ENCODE assay signal across 9 cellular contexts in the genomic region with DNA sequence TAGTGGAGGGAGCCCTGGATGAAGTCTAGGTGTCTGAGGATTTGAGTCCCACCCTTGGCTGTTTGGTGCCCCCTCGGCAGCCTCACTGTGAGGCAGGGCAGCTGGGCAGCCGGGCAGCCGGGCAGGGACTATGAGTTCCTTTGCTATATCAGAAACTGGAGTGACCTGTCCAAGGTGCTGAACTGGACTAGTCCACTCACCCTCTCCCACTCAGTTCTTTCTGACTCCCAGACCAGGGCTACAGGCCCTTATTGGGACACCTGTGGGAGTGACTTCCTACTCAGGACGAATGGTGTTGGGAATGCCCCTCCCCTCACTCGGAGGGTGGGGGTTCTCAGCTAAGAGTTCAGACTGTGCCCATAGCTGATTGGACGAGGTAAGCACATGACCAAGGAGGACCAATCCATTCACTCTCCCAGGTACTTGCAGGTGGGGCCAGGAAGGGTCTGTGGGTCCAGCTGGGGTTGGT. TPM values are rescaled to one million over a fixed set of nuclear protein-coding genes. Genes with fewer than 3 reads are reported as not detected.
DNase-seq lines count a peak whose midpoint lies in the region; ATAC-seq, FAIRE-seq and TF ChIP-seq lines count a peak whose summit lies in the region.
"Had no signal": no experiment of that assay in that cellular context is flagged by ENCODE, and none has a peak within 500 bp of the region (broad histone marks: within the 10 kb centered on the region; RNA-seq: fewer than 3 reads in every experiment).

No MANE protein-coding gene starts in this region.

- no peak overlapping the region for H2AK5ac ChIP-seq in neuronal stem cell (ENCODE audit: low read depth, low read length)

- no peak overlapping the region for H2BK5ac ChIP-seq in neuronal stem cell (ENCODE audit: low read length)

- H3K79me1 ChIP-seq in neuronal stem cell (ENCODE audit: low read depth, low read length): no peaks in the 10 kb centered on the region

- DNase-seq in A549 (ENCODE audit: low read depth in 1 of 2, low spot score in 1 of 2): peak; percentile 48 to 51
- peak; percentile 24 for DNase-seq in GOT3 (lab: John Stamatoyannopoulos, UW)
- DNase-seq in neuronal stem cell (ENCODE audit: low spot score): peak; percentile 81
- DNase-seq in NCI-H1048 (lab: John Stamatoyannopoulos, UW): no peak

- no peak overlapping the region for H3K4me2 ChIP-seq in A549
- H3K4me2 ChIP-seq in neuronal stem cell (ENCODE audit: insufficient read depth, low read length, poor library complexity, severe bottlenecking): no peak overlapping the region

- H2BK15ac ChIP-seq in neuronal stem cell (ENCODE audit: low read length): no peak overlapping the region

- no peak overlapping the region for H4K91ac ChIP-seq in neuronal stem cell (ENCODE audit: low read depth, low read length, poor library complexity)

- no peaks in the 10 kb centered on the region for H3K36me3 ChIP-seq in neuronal stem cell (replicated peaks in 1 of 2; ENCODE audit: control insufficient read depth in 2 of 2, insufficient read depth in 2 of 2, low read length in 2 of 2)

- no peaks in the 10 kb centered on the region for H3K4me1 ChIP-seq in A549
- no peaks in the 10 kb centered on the region for H3K4me1 ChIP-seq in neuronal stem cell (ENCODE audit: control insufficient read depth in 2 of 2, insufficient read depth in 1 of 2, low read depth in 1 of 2, low read length in 2 of 2)

- H3K9me3 ChIP-seq in A549: no peaks in the 10 kb centered on the region
- H3K9me3 ChIP-seq in neuronal stem cell (replicated peaks in 1 of 2; ENCODE audit: control insufficient read depth in 2 of 2, insufficient read depth in 1 of 2, low read depth in 1 of 2, low read length in 2 of 2): no peaks in the 10 kb centered on the region

- H2AFZ ChIP-seq in neuronal stem cell (ENCODE audit: low read length): no peak overlapping the region

- H4K8ac ChIP-seq in neuronal stem cell (ENCODE audit: low read depth, low read length): no peak overlapping the region

- H2BK120ac ChIP-seq in neuronal stem cell (ENCODE audit: low read depth, low read length): no peak overlapping the region

- H3K9ac ChIP-seq in neuronal stem cell (ENCODE audit: low read depth, low read length, poor library complexity): no peak overlapping the region

- no peak for TF ChIP-seq EP300 in A549 (IDR thresholded peaks at IDR 0.05)

- CTCF ChIA-PET in A549 (lab: Yijun Ruan, JAX): interaction anchor here (1.1 to 3.4 kb wide), 4 partner anchors 11 to 462 kb away, joined by 3 to 16 read pairs (median 8); no protein-coding TSS in a partner anchor

- no peak overlapping the region for H2BK12ac ChIP-seq in neuronal stem cell (ENCODE audit: low read length)

- no peak overlapping the region for H3K18ac ChIP-seq in neuronal stem cell (ENCODE audit: low read length)

- TF ChIP-seq RAD21 in A549 (conservative IDR thresholded peaks at IDR 0.05 in 1 of 2, IDR thresholded peaks at IDR 0.05 in 1 of 2): no peak

- TF ChIP-seq POLR2A in A549 (IDR thresholded peaks at IDR 0.05; ENCODE audit: low read length): no peak

- no peak overlapping the region for H3K27ac ChIP-seq in A549
- no peak overlapping the region for H3K27ac ChIP-seq in neuronal stem cell (replicated peaks; ENCODE audit: low read length)
- H3K27ac ChIP-seq: skin epidermis had no signal

- TF ChIP-seq CTCF in A549 (IDR thresholded peaks at IDR 0.05): no peak

- 17% methylated on average over 2 of the region's 6 CpGs for WGBS in A549 (ENCODE audit: missing lambda C conversion rate)
- no CpG with 5 or more reads among the region's 6 CpGs for WGBS in neuronal stem cell (ENCODE audit: extremely low coverage in 2 of 2, insufficient read length in 2 of 2, insufficient replicate concordance in 1 of 2), 2 donors

- peaks cover 0 to 21% (median 0%) of the 10 kb centered on the region in 3 experiments for H3K27me3 ChIP-seq in neuronal stem cell (ENCODE audit: control insufficient read depth in 3 of 3, insufficient read depth in 3 of 3, low read depth in 1 of 3, low read length in 3 of 3)

- POLR2A ChIA-PET in A549 (lab: Yijun Ruan, JAX): no interaction called here

- no peak overlapping the region for H3K4ac ChIP-seq in neuronal stem cell (ENCODE audit: low read length)

- no peak for FAIRE-seq in A549 (lab: Jason Lieb, UNC)

- no peak overlapping the region for H3K4me3 ChIP-seq in A549
- H3K4me3 ChIP-seq in neuronal stem cell (ENCODE audit: low read length in 2 of 2): no peak overlapping the region
- H3K4me3 ChIP-seq: skin epidermis had no signal

- H3K23ac ChIP-seq in neuronal stem cell (ENCODE audit: low read depth, low read length, poor library complexity): no peak overlapping the region

- H3K14ac ChIP-seq in neuronal stem cell (ENCODE audit: low read length): no peak overlapping the region

- ATAC-seq in A549: peak; percentile 62 to 75; a peak in 3 of 6 replicates
- ATAC-seq in SK-N-SH treated with all-trans-retinoic acid at 6 μM for 48 hours: peak; percentile 88
- ATAC-seq in esophagus mucosa: peak; percentile 41
- ATAC-seq in HG02571 (IDR thresholded peaks at IDR 0.05; ENCODE audit: unreplicated experiment): no peak
- no peak for ATAC-seq in GM18502 (IDR thresholded peaks at IDR 0.05; ENCODE audit: poor library complexity, unreplicated experiment)

TF ChIP-seq in A549, 52 proteins besides CTCF, POLR2A, EP300 and RAD21 (continues in another document):
- TF ChIP-seq HES2 (IDR thresholded peaks at IDR 0.05) (no peak), KDM1A (IDR thresholded peaks at IDR 0.05; ENCODE audit: low read depth) (no peak), EHMT2 (IDR thresholded peaks at IDR 0.05; ENCODE audit: low read depth) (peak; percentile 82; the same call in 1 of the 2 replicates), HOXB13 (CRISPR knock-in tag; IDR thresholded peaks at IDR 0.05; ENCODE audit: low read depth) (0 out of 2 replicates have a peak, but pooled peaks have one; percentile 26), CHD2 (IDR thresholded peaks at IDR 0.05; ENCODE audit: low read length, partially characterized antibody) (no peak), GATA3 (IDR thresholded peaks at IDR 0.05; ENCODE audit: borderline replicate concordance) (no peak), ZC3H11A (IDR thresholded peaks at IDR 0.05) (no peak)
- TF ChIP-seq, protein P1, sequence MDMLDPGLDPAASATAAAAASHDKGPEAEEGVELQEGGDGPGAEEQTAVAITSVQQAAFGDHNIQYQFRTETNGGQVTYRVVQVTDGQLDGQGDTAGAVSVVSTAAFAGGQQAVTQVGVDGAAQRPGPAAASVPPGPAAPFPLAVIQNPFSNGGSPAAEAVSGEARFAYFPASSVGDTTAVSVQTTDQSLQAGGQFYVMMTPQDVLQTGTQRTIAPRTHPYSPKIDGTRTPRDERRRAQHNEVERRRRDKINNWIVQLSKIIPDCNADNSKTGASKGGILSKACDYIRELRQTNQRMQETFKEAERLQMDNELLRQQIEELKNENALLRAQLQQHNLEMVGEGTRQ (IDR thresholded peaks at IDR 0.05): peak; percentile 37; the same call in 1 of the 2 replicates

TF ChIP-seq in SK-N-SH treated with all-trans-retinoic acid at 6 μM for 48 hours, 23 proteins besides CTCF, POLR2A, EP300 and RAD21:
- TF ChIP-seq ZNF70 (CRISPR knock-in tag; IDR thresholded peaks at IDR 0.05): no peak
- no peak for TF ChIP-seq GLIS3 (CRISPR knock-in tag; IDR thresholded peaks at IDR 0.05)
- no peak for TF ChIP-seq CSDC2 (CRISPR knock-in tag; IDR thresholded peaks at IDR 0.05)
- no peak for TF ChIP-seq ZNF8 (CRISPR knock-in tag; IDR thresholded peaks at IDR 0.05)
- no peak for TF ChIP-seq PPARA (CRISPR knock-in tag; IDR thresholded peaks at IDR 0.05; ENCODE audit: borderline replicate concordance)
- TF ChIP-seq ZNF565 (CRISPR knock-in tag; conservative IDR thresholded peaks at IDR 0.05; ENCODE audit: low read depth): no peak
- TF ChIP-seq POU6F1 (CRISPR knock-in tag; IDR thresholded peaks at IDR 0.05; ENCODE audit: borderline replicate concordance, low read depth): no peak
- TF ChIP-seq TOX (CRISPR knock-in tag; IDR thresholded peaks at IDR 0.05; ENCODE audit: borderline replicate concordance): no peak
- no peak for TF ChIP-seq ESRRG (CRISPR knock-in tag; IDR thresholded peaks at IDR 0.05)
- no peak for TF ChIP-seq ARNTL (CRISPR knock-in tag; IDR thresholded peaks at IDR 0.05; ENCODE audit: borderline replicate concordance, low read depth)
- TF ChIP-seq, protein P2, sequence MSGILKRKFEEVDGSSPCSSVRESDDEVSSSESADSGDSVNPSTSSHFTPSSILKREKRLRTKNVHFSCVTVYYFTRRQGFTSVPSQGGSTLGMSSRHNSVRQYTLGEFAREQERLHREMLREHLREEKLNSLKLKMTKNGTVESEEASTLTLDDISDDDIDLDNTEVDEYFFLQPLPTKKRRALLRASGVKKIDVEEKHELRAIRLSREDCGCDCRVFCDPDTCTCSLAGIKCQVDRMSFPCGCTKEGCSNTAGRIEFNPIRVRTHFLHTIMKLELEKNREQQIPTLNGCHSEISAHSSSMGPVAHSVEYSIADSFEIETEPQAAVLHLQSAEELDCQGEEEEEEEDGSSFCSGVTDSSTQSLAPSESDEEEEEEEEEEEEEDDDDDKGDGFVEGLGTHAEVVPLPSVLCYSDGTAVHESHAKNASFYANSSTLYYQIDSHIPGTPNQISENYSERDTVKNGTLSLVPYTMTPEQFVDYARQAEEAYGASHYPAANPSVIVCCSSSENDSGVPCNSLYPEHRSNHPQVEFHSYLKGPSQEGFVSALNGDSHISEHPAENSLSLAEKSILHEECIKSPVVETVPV (CRISPR knock-in tag; IDR thresholded peaks at IDR 0.05): no peak
- no peak for TF ChIP-seq OSR1 (CRISPR knock-in tag; IDR thresholded peaks at IDR 0.05)

RNA-seq across cellular contexts. Expression of gene RAPGEF1, which starts 34.1 kb away (rescaled TPM):
- polyA plus RNA-seq in A549 (2011; rRNA removed): 27.7 and 32.5 TPM in 2 replicates
- polyA plus RNA-seq in A549 (2012; cell fraction: cytosol; rRNA removed): 21.8 and 26.8 TPM in 2 replicates
- polyA plus RNA-seq in A549 (2012; cell fraction: nucleus; rRNA removed): 38.6 and 40.1 TPM in 2 replicates
- 20.6 to 21.7 TPM (median 21.6 TPM) in 3 replicates for polyA plus RNA-seq in A549 (2017; fragmentation: RNase III; extraction: RNeasy Plus Mini Kit Qiagen cat#74134 plus additional on column Dnase treatment)
- 31.3 and 33.3 TPM in 2 replicates for polyA minus RNA-seq in A549 (2011; rRNA and poly(A)+ RNA removed)
- 21.0 TPM for total RNA-seq in esophagus mucosa
- polyA plus RNA-seq in neuronal stem cell (2013, experiment 1 of 2): 34.5 TPM
- 33.7 TPM for polyA plus RNA-seq in neuronal stem cell (2013, experiment 2 of 2)

Comparison
In these comparisons a context has a peak if more than half of its experiments do, and no peak if none do; other contexts are left out.
1. ATAC-seq: peak in A549 (2 of 2), SK-N-SH treated with all-trans-retinoic acid at 6 μM for 48 hours (single experiment) and esophagus mucosa (single experiment); none in HG02571 (single experiment) and GM18502 (single experiment).